Comparison of ENCODE assay signal across 9 cellular contexts in genomic region chr9:34253460-34253837, GRCh38.
A peak's percentile ranks its signal among the peaks of the same experiment; 100 is the strongest.
DNase-seq lines count a peak whose midpoint lies in the region; ATAC-seq and TF ChIP-seq lines count a peak whose summit lies in the region.
"Had no signal": no experiment of that assay in that cellular context is flagged by ENCODE, and none has a peak within 500 bp of the region (broad histone marks: within the 10 kb centered on the region; RNA-seq: fewer than 3 reads in every experiment).

No MANE protein-coding gene starts in this region.

- no peaks in the 10 kb centered on the region for H3K27me3 Mint-ChIP-seq in activated naive CD4-positive, alpha-beta T cell treated with anti-CD3 and anti-CD28 coated beads, Interleukin-2, amount 10 ng/mL, durations not matched to agents 7 days and 5 days
- no peaks in the 10 kb centered on the region for H3K27me3 Mint-ChIP-seq in activated T-cell treated with anti-CD3 and anti-CD28 coated beads, Interleukin-2, amount 50 U/mL, for 72 hours (ENCODE audit: low read depth)

- peaks cover 21% of the 10 kb centered on the region for H3K4me1 Mint-ChIP-seq in activated naive CD4-positive, alpha-beta T cell treated with anti-CD3 and anti-CD28 coated beads, Interleukin-2, amount 10 ng/mL, durations not matched to agents 7 days and 5 days
- H3K4me1 Mint-ChIP-seq in activated T-cell treated with anti-CD3 and anti-CD28 coated beads, Interleukin-2, amount 50 U/mL, for 72 hours (ENCODE audit: low read depth) = peaks cover 10% of the 10 kb centered on the region
- H3K4me1 Mint-ChIP-seq: WTC11 had no signal

- peaks cover 14% of the 10 kb centered on the region for H4K20me1 ChIP-seq in smooth muscle cell (ENCODE audit: low read depth)

- peak; percentile 74 to 80 for ATAC-seq in left cardiac atrium
- no peak for ATAC-seq in HG02678 (IDR thresholded peaks at IDR 0.05; ENCODE audit: unreplicated experiment)
- ATAC-seq in activated T-cell treated with anti-CD3 and anti-CD28 coated beads, Interleukin-2, amount 50 U/mL, for 72 hours (replicated peaks in 1 of 2) = no peak

- no peak overlapping the region for H3K4me2 ChIP-seq in smooth muscle cell

- H3F3A ChIP-seq in smooth muscle cell (ENCODE audit: low read depth) = peaks cover 5% of the 10 kb centered on the region

- no peaks in the 10 kb centered on the region for H3K9me3 Mint-ChIP-seq in activated naive CD4-positive, alpha-beta T cell treated with anti-CD3 and anti-CD28 coated beads, Interleukin-2, amount 10 ng/mL, durations not matched to agents 7 days and 5 days
- no peaks in the 10 kb centered on the region for H3K9me3 Mint-ChIP-seq in activated T-cell treated with anti-CD3 and anti-CD28 coated beads, Interleukin-2, amount 50 U/mL, for 72 hours
- H3K9me3 Mint-ChIP-seq: WTC11 had no signal

- peak; percentile 53 for DNase-seq in HCEC 1CT
- DNase-seq in astrocyte of the cerebellum (ENCODE audit: low read depth) = no peak
- DNase-seq in left cardiac atrium = peak; percentile 48
- no peak for DNase-seq in smooth muscle cell (lab: John Stamatoyannopoulos, UW; ENCODE audit: unreplicated experiment)
- DNase-seq in activated naive CD4-positive, alpha-beta T cell treated with anti-CD3 and anti-CD28 coated beads, Interleukin-2, amount 10 ng/mL, durations not matched to agents 7 days and 5 days = no peak
- no peak for DNase-seq in NCI-H2171 (lab: John Stamatoyannopoulos, UW)
- no peak for DNase-seq in activated T-cell treated with anti-CD3 and anti-CD28 coated beads, Interleukin-2, amount 50 U/mL, for 72 hours

- CTCF ChIA-PET in activated naive CD4-positive, alpha-beta T cell treated with anti-CD3 and anti-CD28 coated beads, Interleukin-2, amount 10 ng/mL, durations not matched to agents 7 days and 5 days (lab: Charles Lee) = interaction anchor here (0.6 to 4.8 kb wide), 21 partner anchors 9 to 438 kb away, joined by 3 to 41 read pairs (median 5); no protein-coding TSS in a partner anchor

- H3K4me3 Mint-ChIP-seq in activated naive CD4-positive, alpha-beta T cell treated with anti-CD3 and anti-CD28 coated beads, Interleukin-2, amount 10 ng/mL, durations not matched to agents 7 days and 5 days = no peak overlapping the region
- H3K4me3 Mint-ChIP-seq in activated T-cell treated with anti-CD3 and anti-CD28 coated beads, Interleukin-2, amount 50 U/mL, for 72 hours = no peak overlapping the region
- H3K4me3 Mint-ChIP-seq: WTC11 had no signal

- H3K27ac ChIP-seq in smooth muscle cell (ENCODE audit: low read depth) = peak overlapping the region; percentile 79

- H3K27ac Mint-ChIP-seq in activated naive CD4-positive, alpha-beta T cell treated with anti-CD3 and anti-CD28 coated beads, Interleukin-2, amount 10 ng/mL, durations not matched to agents 7 days and 5 days = no peak overlapping the region
- no peak overlapping the region for H3K27ac Mint-ChIP-seq in activated T-cell treated with anti-CD3 and anti-CD28 coated beads, Interleukin-2, amount 50 U/mL, for 72 hours
- H3K27ac Mint-ChIP-seq: WTC11 had no signal

- H3K36me3 Mint-ChIP-seq in activated naive CD4-positive, alpha-beta T cell treated with anti-CD3 and anti-CD28 coated beads, Interleukin-2, amount 10 ng/mL, durations not matched to agents 7 days and 5 days = peaks cover 32% of the 10 kb centered on the region
- peaks cover 2 to 10% of the 10 kb centered on the region in 2 donors for H3K36me3 Mint-ChIP-seq in activated T-cell treated with anti-CD3 and anti-CD28 coated beads, Interleukin-2, amount 50 U/mL, for 72 hours (ENCODE audit: insufficient read depth in 2 of 2)

- no peak overlapping the region for H2AFZ ChIP-seq in smooth muscle cell (ENCODE audit: low read depth)

- no peaks in the 10 kb centered on the region for H3K9me3 ChIP-seq in smooth muscle cell (replicated peaks; ENCODE audit: low read depth)

- H3K79me2 ChIP-seq in smooth muscle cell (ENCODE audit: low read depth) = no peaks in the 10 kb centered on the region

- TF ChIP-seq CTCF in astrocyte of the cerebellum (IDR thresholded peaks at IDR 0.05; ENCODE audit: low read depth, low read length, missing control alignments) = peak; percentile 30
- no peak for TF ChIP-seq CTCF in smooth muscle cell (IDR thresholded peaks at IDR 0.05; ENCODE audit: borderline replicate concordance, insufficient read depth, poor library complexity, severe bottlenecking)

- no peaks in the 10 kb centered on the region for H3K36me3 ChIP-seq in smooth muscle cell (ENCODE audit: low read depth)

- 77% methylated on average over 3 of the region's 3 CpGs for WGBS in smooth muscle cell (ENCODE audit: low lambda C conversion rate)

- no peak overlapping the region for H3K4me3 ChIP-seq in astrocyte of the cerebellum (ENCODE audit: low read depth, low read length)
- H3K4me3 ChIP-seq in smooth muscle cell = no peak overlapping the region

- no peaks in the 10 kb centered on the region for H3K27me3 ChIP-seq in smooth muscle cell (ENCODE audit: low read depth)

- no peaks in the 10 kb centered on the region for H3K4me1 ChIP-seq in smooth muscle cell (ENCODE audit: low read depth)

- in situ Hi-C loops in astrocyte of the cerebellum (cut with HindIII; ENCODE audit: low sequenced_read_pairs) = no loop called here

- intact Hi-C loops in left cardiac atrium (cut with DNase I) = no loop called here

- no peak overlapping the region for H3K9ac ChIP-seq in smooth muscle cell (ENCODE audit: low read depth)

Comparison
In these comparisons a context has a peak if more than half of its experiments do, and no peak if none do; other contexts are left out.
1. DNase-seq: peak in HCEC 1CT (single experiment) and left cardiac atrium (single experiment); none in astrocyte of the cerebellum (single experiment), smooth muscle cell (single experiment), activated naive CD4-positive, alpha-beta T cell treated with anti-CD3 and anti-CD28 coated beads, Interleukin-2, amount 10 ng/mL, durations not matched to agents 7 days and 5 days (single experiment), NCI-H2171 (single experiment) and activated T-cell treated with anti-CD3 and anti-CD28 coated beads, Interleukin-2, amount 50 U/mL, for 72 hours (0 of 2).
2. ATAC-seq: peak in left cardiac atrium (2 of 2); none in HG02678 (single experiment) and activated T-cell treated with anti-CD3 and anti-CD28 coated beads, Interleukin-2, amount 50 U/mL, for 72 hours (0 of 2).